Comparison of ENCODE assay signal across 27 cellular contexts in genomic region chr10:59216178-59216869, GRCh38. TPM values are rescaled to one million over a fixed set of nuclear protein-coding genes. Genes with fewer than 3 reads are reported as not detected.
"Had no signal": no experiment of that assay in that cellular context is flagged by ENCODE, and none has a peak within 500 bp of the region (broad histone marks: within the 10 kb centered on the region; RNA-seq: fewer than 3 reads in every experiment).

No MANE protein-coding gene starts in this region.

- H3K4me1 ChIP-seq: stomach, suprapubic skin, testis, thyroid gland, tibial artery, tibial nerve, transverse colon, upper lobe of left lung, upper lobe of right lung, uterus, vagina had no signal

- FAIRE-seq: urothelium cell line had no signal

- DNase-seq: stimulated activated CD4-positive, alpha-beta T cell treated with anti-CD3 and anti-CD28 coated beads, Interleukin-2, amount 100 ng/mL, for 48 hours; stimulated activated CD4-positive, alpha-beta T cell treated with anti-CD3 and anti-CD28 coated beads, Interleukin-4, amount 100 ng/mL, for 1 hour; stimulated activated CD4-positive, alpha-beta T cell treated with anti-CD3 and anti-CD28 coated beads, Interleukin-4, amount 100 ng/mL, for 24 hours; stimulated activated CD4-positive, alpha-beta T cell treated with anti-CD3 and anti-CD28 coated beads, Interleukin-4, amount 100 ng/mL, for 4 hours; stimulated activated CD8-positive, alpha-beta memory T cell treated with anti-CD3 and anti-CD28 coated beads, Interleukin-4, amount 100 ng/mL, for 48 hours; stimulated activated naive B cell treated with anti-CD40 and anti-IgM and Interleukin-4, amounts not matched to agents 10 μg/mL and 1 μg/mL and 100 μg/mL, for 72 hours; stimulated activated naive CD4-positive, alpha-beta T cell; stimulated activated naive CD4-positive, alpha-beta T cell treated with Interleukin-2 at 50 U/mL for 16 hours; stimulated activated naive CD8-positive, alpha-beta T cell treated with anti-CD3 and anti-CD28 coated beads, Interleukin-15, amount 100 ng/mL, for 72 hours; stimulated activated naive CD8-positive, alpha-beta T cell treated with anti-CD3 and anti-CD28 coated beads, Interleukin-15, Interleukin-2, amounts not matched to agents 100 U/mL and 50 U/mL, for 24 hours; stomach; substantia nigra; testis; thyroid gland; tibial artery; transverse colon; trophoblast cell; upper lobe of left lung; upper lobe of right lung; uterus had no signal

- ATAC-seq: stimulated activated effector memory CD8-positive, alpha-beta T cell treated with anti-CD3 and anti-CD28 coated beads, Interleukin-12 subunit alpha, Interleukin-12 subunit beta, amount 100 ng/mL, for 72 hours; stimulated activated memory B cell treated with anti-CD40 and anti-IgM and Interleukin-4, amounts not matched to agents 10 μg/mL and 1 μg/mL and 100 μg/mL, for 72 hours; stimulated activated naive B cell treated with anti-CD40 and anti-IgM and Interleukin-4, amounts not matched to agents 10 μg/mL and 1 μg/mL and 100 μg/mL, for 72 hours; stimulated activated naive CD8-positive, alpha-beta T cell treated with anti-CD3 and anti-CD28 coated beads, Interleukin-15, amount 100 ng/mL, for 72 hours; stimulated activated naive CD8-positive, alpha-beta T cell treated with anti-CD3 and anti-CD28 coated beads, Interleukin-15, Interleukin-2, amounts not matched to agents 100 U/mL and 50 U/mL, for 24 hours; upper lobe of right lung had no signal

- H3K36me3 ChIP-seq: stomach, suprapubic skin, thoracic aorta, thyroid gland, tibial artery, tibial nerve, transverse colon, upper lobe of left lung, upper lobe of right lung, uterus, vagina had no signal

- H3K4me3 ChIP-seq: stomach, suprapubic skin, testis, thoracic aorta, thyroid gland, tibial artery, tibial nerve, transverse colon, upper lobe of left lung, upper lobe of right lung, uterus, vagina had no signal

- H3K27ac ChIP-seq: stomach, suprapubic skin, testis, thoracic aorta, thyroid gland, tibial artery, tibial nerve, transverse colon, upper lobe of left lung, upper lobe of right lung, uterus, vagina had no signal

- H3K9me3 ChIP-seq: stomach, suprapubic skin, testis, thoracic aorta, thyroid gland, tibial artery, tibial nerve, transverse colon, upper lobe of left lung, upper lobe of right lung, uterus, vagina had no signal

- H3K27me3 ChIP-seq: stomach, suprapubic skin, testis, thyroid gland, tibial artery, tibial nerve, transverse colon, upper lobe of left lung, upper lobe of right lung, uterus, vagina had no signal

RNA-seq across cellular contexts. Expression of gene PHYHIPL, which starts 39.9 kb away (rescaled TPM):
- total RNA-seq: upper lobe of right lung had no signal
